1 cellular context compared by ENCODE assay signal in genomic region chr16:4109250-4109736, GRCh38.
TF ChIP-seq lines count a peak whose summit lies in the region.

No MANE protein-coding gene starts in this region.

TF ChIP-seq in HepG2, 621 proteins besides CTCF, POLR2A, EP300 and RAD21 (continued from another document and continues in another):
- TF ChIP-seq DBP (CRISPR knock-in tag; IDR thresholded peaks at IDR 0.05; ENCODE audit: not compliant biosample characterization) (no peak), TBP (CRISPR knock-in tag; IDR thresholded peaks at IDR 0.05) (no peak), TARDBP (CRISPR knock-in tag; IDR thresholded peaks at IDR 0.05) (no peak), KIAA2018 (CRISPR knock-in tag; IDR thresholded peaks at IDR 0.05; ENCODE audit: borderline replicate concordance) (no peak), TAF15 (IDR thresholded peaks at IDR 0.05; ENCODE audit: low read depth, low read length, poor library complexity, severe bottlenecking) (no peak), BCL6 (CRISPR knock-in tag; IDR thresholded peaks at IDR 0.05) (peak; percentile 70; the same call in 1 of the 2 replicates), CAMTA2 (CRISPR knock-in tag; IDR thresholded peaks at IDR 0.05; ENCODE audit: borderline replicate concordance) (no peak), ZNF296 (CRISPR knock-in tag; conservative IDR thresholded peaks at IDR 0.05) (no peak), ZUFSP (CRISPR knock-in tag; IDR thresholded peaks at IDR 0.05; ENCODE audit: borderline replicate concordance) (no peak), ZBTB34 (CRISPR knock-in tag; IDR thresholded peaks at IDR 0.05) (0 out of 2 replicates have a peak, but pooled peaks have one; percentile 18), CCAR2 (optimal IDR thresholded peaks at IDR 0.05; ENCODE audit: low read depth, low read length) (no peak), THAP8 (CRISPR knock-in tag; IDR thresholded peaks at IDR 0.05; ENCODE audit: borderline replicate concordance) (no peak), ZNF274 (CRISPR knock-in tag; IDR thresholded peaks at IDR 0.05) (0 out of 2 replicates have a peak, but pooled peaks have one; percentile 15), BORCS8-MEF2B (CRISPR knock-in tag; IDR thresholded peaks at IDR 0.05) (0 out of 2 replicates have a peak, but pooled peaks have one; percentile 7), CSRNP1 (CRISPR knock-in tag; IDR thresholded peaks at IDR 0.05) (no peak), ZNF382 (CRISPR knock-in tag; IDR thresholded peaks at IDR 0.05; ENCODE audit: borderline replicate concordance) (no peak), ZNF281 (CRISPR knock-in tag; IDR thresholded peaks at IDR 0.05; ENCODE audit: borderline replicate concordance) (peak; percentile 77; the same call in 1 of the 2 replicates), ZNF574 (CRISPR knock-in tag; IDR thresholded peaks at IDR 0.05) (peak; percentile 57; the same call in 1 of the 2 replicates), NRL (CRISPR knock-in tag; IDR thresholded peaks at IDR 0.05; ENCODE audit: borderline replicate concordance) (no peak), ZKSCAN5 (CRISPR knock-in tag; IDR thresholded peaks at IDR 0.05) (no peak), EHMT2 (IDR thresholded peaks at IDR 0.05; ENCODE audit: borderline replicate concordance, low read depth, low read length) (0 out of 2 replicates have a peak, but pooled peaks have one; percentile 36), MED13 (CRISPR knock-in tag; IDR thresholded peaks at IDR 0.05) (0 out of 2 replicates have a peak, but pooled peaks have one; percentile 9), IRF2 (CRISPR knock-in tag; IDR thresholded peaks at IDR 0.05) (no peak; the same call in 1 of the 2 replicates), MBNL3 (CRISPR knock-in tag; conservative IDR thresholded peaks at IDR 0.05) (no peak), TRAFD1 (CRISPR knock-in tag; IDR thresholded peaks at IDR 0.05; ENCODE audit: borderline replicate concordance) (no peak), HBP1 (CRISPR knock-in tag; IDR thresholded peaks at IDR 0.05; ENCODE audit: low read depth) (no peak)
